ENCODE assay signal across 1 cellular context in genomic region chr3:47163990-47164848, GRCh38.
A peak's percentile ranks its signal among the peaks of the same experiment; 100 is the strongest.
TF ChIP-seq lines count a peak whose summit lies in the region.

A gene with protein sequence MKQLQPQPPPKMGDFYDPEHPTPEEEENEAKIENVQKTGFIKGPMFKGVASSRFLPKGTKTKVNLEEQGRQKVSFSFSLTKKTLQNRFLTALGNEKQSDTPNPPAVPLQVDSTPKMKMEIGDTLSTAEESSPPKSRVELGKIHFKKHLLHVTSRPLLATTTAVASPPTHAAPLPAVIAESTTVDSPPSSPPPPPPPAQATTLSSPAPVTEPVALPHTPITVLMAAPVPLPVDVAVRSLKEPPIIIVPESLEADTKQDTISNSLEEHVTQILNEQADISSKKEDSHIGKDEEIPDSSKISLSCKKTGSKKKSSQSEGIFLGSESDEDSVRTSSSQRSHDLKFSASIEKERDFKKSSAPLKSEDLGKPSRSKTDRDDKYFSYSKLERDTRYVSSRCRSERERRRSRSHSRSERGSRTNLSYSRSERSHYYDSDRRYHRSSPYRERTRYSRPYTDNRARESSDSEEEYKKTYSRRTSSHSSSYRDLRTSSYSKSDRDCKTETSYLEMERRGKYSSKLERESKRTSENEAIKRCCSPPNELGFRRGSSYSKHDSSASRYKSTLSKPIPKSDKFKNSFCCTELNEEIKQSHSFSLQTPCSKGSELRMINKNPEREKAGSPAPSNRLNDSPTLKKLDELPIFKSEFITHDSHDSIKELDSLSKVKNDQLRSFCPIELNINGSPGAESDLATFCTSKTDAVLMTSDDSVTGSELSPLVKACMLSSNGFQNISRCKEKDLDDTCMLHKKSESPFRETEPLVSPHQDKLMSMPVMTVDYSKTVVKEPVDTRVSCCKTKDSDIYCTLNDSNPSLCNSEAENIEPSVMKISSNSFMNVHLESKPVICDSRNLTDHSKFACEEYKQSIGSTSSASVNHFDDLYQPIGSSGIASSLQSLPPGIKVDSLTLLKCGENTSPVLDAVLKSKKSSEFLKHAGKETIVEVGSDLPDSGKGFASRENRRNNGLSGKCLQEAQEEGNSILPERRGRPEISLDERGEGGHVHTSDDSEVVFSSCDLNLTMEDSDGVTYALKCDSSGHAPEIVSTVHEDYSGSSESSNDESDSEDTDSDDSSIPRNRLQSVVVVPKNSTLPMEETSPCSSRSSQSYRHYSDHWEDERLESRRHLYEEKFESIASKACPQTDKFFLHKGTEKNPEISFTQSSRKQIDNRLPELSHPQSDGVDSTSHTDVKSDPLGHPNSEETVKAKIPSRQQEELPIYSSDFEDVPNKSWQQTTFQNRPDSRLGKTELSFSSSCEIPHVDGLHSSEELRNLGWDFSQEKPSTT (N-terminal part only) (minus strand): TSS chr3:47164113. CDS start chr3:47163924, 189 bp downstream.

TF ChIP-seq in HepG2, 621 proteins besides CTCF, POLR2A, EP300 and RAD21 (continued from another document and continues in another):
- TF ChIP-seq, protein P1, sequence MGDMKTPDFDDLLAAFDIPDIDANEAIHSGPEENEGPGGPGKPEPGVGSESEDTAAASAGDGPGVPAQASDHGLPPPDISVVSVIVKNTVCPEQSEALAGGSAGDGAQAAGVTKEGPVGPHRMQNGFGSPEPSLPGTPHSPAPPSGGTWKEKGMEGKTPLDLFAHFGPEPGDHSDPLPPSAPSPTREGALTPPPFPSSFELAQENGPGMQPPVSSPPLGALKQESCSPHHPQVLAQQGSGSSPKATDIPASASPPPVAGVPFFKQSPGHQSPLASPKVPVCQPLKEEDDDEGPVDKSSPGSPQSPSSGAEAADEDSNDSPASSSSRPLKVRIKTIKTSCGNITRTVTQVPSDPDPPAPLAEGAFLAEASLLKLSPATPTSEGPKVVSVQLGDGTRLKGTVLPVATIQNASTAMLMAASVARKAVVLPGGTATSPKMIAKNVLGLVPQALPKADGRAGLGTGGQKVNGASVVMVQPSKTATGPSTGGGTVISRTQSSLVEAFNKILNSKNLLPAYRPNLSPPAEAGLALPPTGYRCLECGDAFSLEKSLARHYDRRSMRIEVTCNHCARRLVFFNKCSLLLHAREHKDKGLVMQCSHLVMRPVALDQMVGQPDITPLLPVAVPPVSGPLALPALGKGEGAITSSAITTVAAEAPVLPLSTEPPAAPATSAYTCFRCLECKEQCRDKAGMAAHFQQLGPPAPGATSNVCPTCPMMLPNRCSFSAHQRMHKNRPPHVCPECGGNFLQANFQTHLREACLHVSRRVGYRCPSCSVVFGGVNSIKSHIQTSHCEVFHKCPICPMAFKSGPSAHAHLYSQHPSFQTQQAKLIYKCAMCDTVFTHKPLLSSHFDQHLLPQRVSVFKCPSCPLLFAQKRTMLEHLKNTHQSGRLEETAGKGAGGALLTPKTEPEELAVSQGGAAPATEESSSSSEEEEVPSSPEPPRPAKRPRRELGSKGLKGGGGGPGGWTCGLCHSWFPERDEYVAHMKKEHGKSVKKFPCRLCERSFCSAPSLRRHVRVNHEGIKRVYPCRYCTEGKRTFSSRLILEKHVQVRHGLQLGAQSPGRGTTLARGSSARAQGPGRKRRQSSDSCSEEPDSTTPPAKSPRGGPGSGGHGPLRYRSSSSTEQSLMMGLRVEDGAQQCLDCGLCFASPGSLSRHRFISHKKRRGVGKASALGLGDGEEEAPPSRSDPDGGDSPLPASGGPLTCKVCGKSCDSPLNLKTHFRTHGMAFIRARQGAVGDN (CRISPR knock-in tag; IDR thresholded peaks at IDR 0.05), result peak; percentile 82
- 0 out of 2 replicates have a peak, but pooled peaks have one; percentile 26 for TF ChIP-seq ZNF296 (CRISPR knock-in tag; conservative IDR thresholded peaks at IDR 0.05)
- peak; percentile 73; the same call in 1 of the 2 replicates for TF ChIP-seq ZNF281 (CRISPR knock-in tag; IDR thresholded peaks at IDR 0.05; ENCODE audit: borderline replicate concordance)
- TF ChIP-seq, protein P2, sequence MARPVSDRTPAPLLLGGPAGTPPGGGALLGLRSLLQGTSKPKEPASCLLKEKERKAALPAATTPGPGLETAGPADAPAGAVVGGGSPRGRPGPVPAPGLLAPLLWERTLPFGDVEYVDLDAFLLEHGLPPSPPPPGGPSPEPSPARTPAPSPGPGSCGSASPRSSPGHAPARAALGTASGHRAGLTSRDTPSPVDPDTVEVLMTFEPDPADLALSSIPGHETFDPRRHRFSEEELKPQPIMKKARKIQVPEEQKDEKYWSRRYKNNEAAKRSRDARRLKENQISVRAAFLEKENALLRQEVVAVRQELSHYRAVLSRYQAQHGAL (CRISPR knock-in tag; IDR thresholded peaks at IDR 0.05; ENCODE audit: not compliant biosample characterization), result no peak
- TF ChIP-seq ZNF446 (CRISPR knock-in tag; IDR thresholded peaks at IDR 0.05), result peak; percentile 27; the same call in 1 of the 2 replicates
- TF ChIP-seq SRSF9 (IDR thresholded peaks at IDR 0.05; ENCODE audit: borderline replicate concordance, insufficient read depth, low read depth, low read length, poor library complexity, severe bottlenecking), result no peak
- TF ChIP-seq NFYC (CRISPR knock-in tag; IDR thresholded peaks at IDR 0.05), result no peak
- no peak for TF ChIP-seq CEBPB (IDR thresholded peaks at IDR 0.05; ENCODE audit: borderline replicate concordance, low read depth, low read length)
- TF ChIP-seq POGZ (CRISPR knock-in tag; IDR thresholded peaks at IDR 0.05), result peak; percentile 34; the same call in 1 of the 2 replicates
- TF ChIP-seq ZNF205 (CRISPR knock-in tag; IDR thresholded peaks at IDR 0.05), result no peak
- 0 out of 2 replicates have a peak, but pooled peaks have one; percentile 42 for TF ChIP-seq HDAC2 (CRISPR knock-in tag; IDR thresholded peaks at IDR 0.05)
- 0 out of 2 replicates have a peak, but pooled peaks have one; percentile 19 for TF ChIP-seq FOXA3 (CRISPR knock-in tag; IDR thresholded peaks at IDR 0.05)
- peak; percentile 53; the same call in 1 of the 2 replicates for TF ChIP-seq ZNF746 (CRISPR knock-in tag; IDR thresholded peaks at IDR 0.05)
- 0 out of 2 replicates have a peak, but pooled peaks have one; percentile 72 for TF ChIP-seq ZSCAN20 (CRISPR knock-in tag; IDR thresholded peaks at IDR 0.05; ENCODE audit: borderline replicate concordance)
- TF ChIP-seq CREM (IDR thresholded peaks at IDR 0.05), result no peak; the same call in 1 of the 2 replicates
- no peak for TF ChIP-seq CREM (CRISPR knock-in tag; IDR thresholded peaks at IDR 0.05)
- TF ChIP-seq MTF1 (CRISPR knock-in tag; IDR thresholded peaks at IDR 0.05), result peak; percentile 55; the same call in 1 of the 2 replicates
- TF ChIP-seq GFI1 (CRISPR knock-in tag; IDR thresholded peaks at IDR 0.05; ENCODE audit: borderline replicate concordance), result 0 out of 2 replicates have a peak, but pooled peaks have one; percentile 3
- no peak for TF ChIP-seq ZNF674 (CRISPR knock-in tag; IDR thresholded peaks at IDR 0.05; ENCODE audit: low read depth)
- 0 out of 2 replicates have a peak, but pooled peaks have one; percentile 13 for TF ChIP-seq NFE2L1 (CRISPR knock-in tag; IDR thresholded peaks at IDR 0.05; ENCODE audit: borderline replicate concordance)
- TF ChIP-seq IKZF1 (IDR thresholded peaks at IDR 0.05), result no peak
- no peak for TF ChIP-seq ZNF781 (CRISPR knock-in tag; IDR thresholded peaks at IDR 0.05; ENCODE audit: borderline replicate concordance, not compliant biosample characterization)
- peak; percentile 74; the same call in 1 of the 2 replicates for TF ChIP-seq ZNF547 (CRISPR knock-in tag; IDR thresholded peaks at IDR 0.05)
- TF ChIP-seq ZNF280B (CRISPR knock-in tag; IDR thresholded peaks at IDR 0.05; ENCODE audit: borderline replicate concordance), result no peak
- peak; percentile 44; the same call in 1 of the 2 replicates for TF ChIP-seq ZNF234 (CRISPR knock-in tag; conservative IDR thresholded peaks at IDR 0.05)
- no peak for TF ChIP-seq IRX3 (CRISPR knock-in tag; IDR thresholded peaks at IDR 0.05; ENCODE audit: borderline replicate concordance, low read depth)
- no peak for TF ChIP-seq ZFP1 (CRISPR knock-in tag; IDR thresholded peaks at IDR 0.05)
- peak; percentile 31; the same call in 1 of the 2 replicates for TF ChIP-seq ADNP (CRISPR knock-in tag; IDR thresholded peaks at IDR 0.05)
- TF ChIP-seq THAP9 (CRISPR knock-in tag; IDR thresholded peaks at IDR 0.05; ENCODE audit: borderline replicate concordance), result no peak
- TF ChIP-seq NAIF1 (CRISPR knock-in tag; IDR thresholded peaks at IDR 0.05; ENCODE audit: borderline replicate concordance), result no peak
- TF ChIP-seq ZC3H4 (CRISPR knock-in tag; IDR thresholded peaks at IDR 0.05; ENCODE audit: borderline replicate concordance), result no peak
- no peak for TF ChIP-seq ZNF841 (CRISPR knock-in tag; IDR thresholded peaks at IDR 0.05; ENCODE audit: borderline replicate concordance)
- TF ChIP-seq FOXO1 (CRISPR knock-in tag; IDR thresholded peaks at IDR 0.05), result peak; percentile 44; the same call in 1 of the 2 replicates
- peak; percentile 56; the same call in 1 of the 2 replicates for TF ChIP-seq ZNF556 (CRISPR knock-in tag; IDR thresholded peaks at IDR 0.05; ENCODE audit: borderline replicate concordance)
- no peak for TF ChIP-seq ZNF3 (CRISPR knock-in tag; IDR thresholded peaks at IDR 0.05)
- 0 out of 2 replicates have a peak, but pooled peaks have one; percentile 5 for TF ChIP-seq HMG20B (CRISPR knock-in tag; conservative IDR thresholded peaks at IDR 0.05)
- TF ChIP-seq GTF2F1 (IDR thresholded peaks at IDR 0.05; ENCODE audit: low read length), result no peak
- TF ChIP-seq SOX6 (IDR thresholded peaks at IDR 0.05), result no peak
- TF ChIP-seq SOX6 (CRISPR knock-in tag; IDR thresholded peaks at IDR 0.05), result peak; percentile 56
- TF ChIP-seq MED8 (CRISPR knock-in tag; IDR thresholded peaks at IDR 0.05; ENCODE audit: insufficient replicate concordance), result peak; percentile 47
- TF ChIP-seq, protein P3, sequence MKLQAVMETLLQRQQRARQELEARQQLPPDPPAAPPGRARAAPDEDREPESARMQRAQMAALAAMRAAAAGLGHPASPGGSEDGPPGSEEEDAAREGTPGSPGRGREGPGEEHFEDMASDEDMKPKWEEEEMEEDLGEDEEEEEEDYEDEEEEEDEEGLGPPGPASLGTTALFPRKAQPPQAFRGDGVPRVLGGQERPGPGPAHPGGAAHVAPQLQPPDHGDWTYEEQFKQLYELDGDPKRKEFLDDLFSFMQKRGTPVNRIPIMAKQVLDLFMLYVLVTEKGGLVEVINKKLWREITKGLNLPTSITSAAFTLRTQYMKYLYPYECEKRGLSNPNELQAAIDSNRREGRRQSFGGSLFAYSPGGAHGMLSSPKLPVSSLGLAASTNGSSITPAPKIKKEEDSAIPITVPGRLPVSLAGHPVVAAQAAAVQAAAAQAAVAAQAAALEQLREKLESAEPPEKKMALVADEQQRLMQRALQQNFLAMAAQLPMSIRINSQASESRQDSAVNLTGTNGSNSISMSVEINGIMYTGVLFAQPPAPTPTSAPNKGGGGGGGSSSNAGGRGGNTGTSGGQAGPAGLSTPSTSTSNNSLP (IDR thresholded peaks at IDR 0.05; ENCODE audit: low read depth, low read length), result no peak
- TF ChIP-seq FOXK2 (IDR thresholded peaks at IDR 0.05), result no peak
- 0 out of 2 replicates have a peak, but pooled peaks have one; percentile 69 for TF ChIP-seq ZNF775 (CRISPR knock-in tag; IDR thresholded peaks at IDR 0.05; ENCODE audit: borderline replicate concordance)
